In the genomic region with DNA sequence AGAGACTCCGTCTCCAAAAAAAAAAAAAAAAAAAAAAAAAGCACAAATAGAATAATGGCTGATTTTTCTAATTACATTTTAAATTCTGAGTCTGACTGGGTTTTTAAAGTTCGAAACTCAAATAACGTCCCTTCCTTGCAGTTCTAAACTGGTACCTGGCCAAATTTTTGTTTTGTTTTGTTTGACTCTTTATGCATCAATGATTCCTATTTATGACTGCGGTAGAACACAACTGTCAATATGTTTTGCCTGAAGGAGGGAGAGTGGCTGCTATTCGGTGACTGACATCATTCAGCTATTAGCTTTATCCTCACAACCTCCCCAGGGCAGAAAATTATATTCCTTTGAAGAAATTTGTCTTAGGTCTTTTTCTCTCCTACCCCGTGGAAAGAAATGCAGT, we compare ENCODE assay signal across 20 cellular contexts.
DNase-seq lines count a peak whose midpoint lies in the region.
"Had no signal": no experiment of that assay in that cellular context is flagged by ENCODE, and none has a peak within 500 bp of the region (broad histone marks: within the 10 kb centered on the region; RNA-seq: fewer than 3 reads in every experiment).

No MANE protein-coding gene starts in this region.

- H3K9me3 ChIP-seq in CD4-positive, alpha-beta memory T cell (ENCODE audit: control insufficient read depth in 1 of 2, low read length in 2 of 2): no peaks in the 10 kb centered on the region
- H3K9me3 ChIP-seq: A549; BLaER1 treated with 17β-estradiol and CSF1 and Interleukin-3, amounts not matched to agents 10 nM and 100 nM had no signal

- H3K4me1 Mint-ChIP-seq in CD4-positive, alpha-beta memory T cell: no peaks in the 10 kb centered on the region
- H3K4me1 Mint-ChIP-seq: activated naive CD4-positive, alpha-beta T cell treated with anti-CD3 and anti-CD28 coated beads, Interleukin-2, amount 10 ng/mL, durations not matched to agents 7 days and 5 days had no signal

- DNase-seq in NCI-H510A treated with DMSO at 0.1 percent for 48 hours (lab: John Stamatoyannopoulos, UW) (peak; percentile 87), NCI-H510A (lab: John Stamatoyannopoulos, UW) (no peak), NCI-H146 (lab: John Stamatoyannopoulos, UW) (peak; percentile 62), NCI-H69 (lab: John Stamatoyannopoulos, UW) (peak; percentile 84), activated gamma-delta T cell treated with Interleukin-2 at 50 U/mL for 16 hours (no peak), glomerular visceral epithelial cell (ENCODE audit: extremely low spot score) (no peak)
- no peak for DNase-seq in CD4-positive, alpha-beta memory T cell
- no peak for DNase-seq in activated CD8-positive, alpha-beta memory T cell treated with anti-CD3 and anti-CD28 coated beads, Interleukin-2, amount 50 U/mL, for 4 hours
- DNase-seq: activated CD8-positive, alpha-beta T cell treated with anti-CD3 and anti-CD28 coated beads, Interleukin-2, amount 10 ng/mL, durations not matched to agents 7 days and 5 days; activated naive CD4-positive, alpha-beta T cell treated with anti-CD3 and anti-CD28 coated beads, Interleukin-2, amount 10 ng/mL, durations not matched to agents 7 days and 5 days; activated T-cell treated with anti-CD3 and anti-CD28 coated beads, Interleukin-2, amount 50 U/mL, for 4 hours; aorta; central memory CD4-positive, alpha-beta T cell; Kasumi-1; left colon; midbrain; NCI-H187 treated with DMSO at 0.1 percent for 48 hours; T-helper 9 cell had no signal

- intact Hi-C loops in CD4-positive, alpha-beta memory T cell (cut with micrococcal nuclease): no loop called here

- no peak overlapping the region for H3K4me3 Mint-ChIP-seq in CD4-positive, alpha-beta memory T cell
- H3K4me3 Mint-ChIP-seq: activated CD8-positive, alpha-beta T cell treated with anti-CD3 and anti-CD28 coated beads, Interleukin-2, amount 10 ng/mL, durations not matched to agents 7 days and 5 days; activated naive CD4-positive, alpha-beta T cell treated with anti-CD3 and anti-CD28 coated beads, Interleukin-2, amount 10 ng/mL, durations not matched to agents 7 days and 5 days; activated T-cell treated with anti-CD3 and anti-CD28 coated beads, Interleukin-2, amount 50 U/mL, for 4 hours had no signal

- H3K36me3 ChIP-seq in CD4-positive, alpha-beta memory T cell (ENCODE audit: insufficient read depth, low read length): no peaks in the 10 kb centered on the region
- H3K36me3 ChIP-seq: BLaER1 treated with 17β-estradiol and CSF1 and Interleukin-3, amounts not matched to agents 10 nM and 100 nM had no signal

- H3K4me3 ChIP-seq in CD4-positive, alpha-beta memory T cell (ENCODE audit: low read length in 2 of 2): no peak overlapping the region
- H3K4me3 ChIP-seq: A549; BLaER1 treated with 17β-estradiol and CSF1 and Interleukin-3, amounts not matched to agents 10 nM and 100 nM had no signal

- no peak overlapping the region for H3K27ac ChIP-seq in CD4-positive, alpha-beta memory T cell (ENCODE audit: low read depth, low read length)
- H3K27ac ChIP-seq: A549; BLaER1 treated with 17β-estradiol and CSF1 and Interleukin-3, amounts not matched to agents 10 nM and 100 nM had no signal

- CTCF ChIA-PET in CD4-positive, alpha-beta memory T cell (lab: Charles Lee; ENCODE audit: partially characterized antibody): no interaction called here

- no peaks in the 10 kb centered on the region for H3K4me1 ChIP-seq in CD4-positive, alpha-beta memory T cell (ENCODE audit: insufficient read depth, low read length)
- H3K4me1 ChIP-seq: A549; BLaER1 treated with 17β-estradiol and CSF1 and Interleukin-3, amounts not matched to agents 10 nM and 100 nM had no signal

- POLR2A ChIA-PET in CD4-positive, alpha-beta memory T cell (lab: Charles Lee; ENCODE audit: partially characterized antibody): no interaction called here

- H3K9me3 Mint-ChIP-seq in CD4-positive, alpha-beta memory T cell: no peaks in the 10 kb centered on the region
- H3K9me3 Mint-ChIP-seq: activated naive CD4-positive, alpha-beta T cell treated with anti-CD3 and anti-CD28 coated beads, Interleukin-2, amount 10 ng/mL, durations not matched to agents 7 days and 5 days; activated T-cell treated with anti-CD3 and anti-CD28 coated beads, Interleukin-2, amount 50 U/mL, for 4 hours had no signal

- H3K27me3 Mint-ChIP-seq in CD4-positive, alpha-beta memory T cell: no peaks in the 10 kb centered on the region
- H3K27me3 Mint-ChIP-seq: activated naive CD4-positive, alpha-beta T cell treated with anti-CD3 and anti-CD28 coated beads, Interleukin-2, amount 10 ng/mL, durations not matched to agents 7 days and 5 days had no signal

- H3K27me3 ChIP-seq in CD4-positive, alpha-beta memory T cell (ENCODE audit: insufficient read depth, low read length): no peaks in the 10 kb centered on the region
- H3K27me3 ChIP-seq: BLaER1 treated with 17β-estradiol and CSF1 and Interleukin-3, amounts not matched to agents 10 nM and 100 nM had no signal

- no peaks in the 10 kb centered on the region for H3K36me3 Mint-ChIP-seq in CD4-positive, alpha-beta memory T cell
- H3K36me3 Mint-ChIP-seq: activated naive CD4-positive, alpha-beta T cell treated with anti-CD3 and anti-CD28 coated beads, Interleukin-2, amount 10 ng/mL, durations not matched to agents 7 days and 5 days had no signal

- H3K27ac Mint-ChIP-seq in CD4-positive, alpha-beta memory T cell: no peak overlapping the region
- H3K27ac Mint-ChIP-seq: activated CD8-positive, alpha-beta T cell treated with anti-CD3 and anti-CD28 coated beads, Interleukin-2, amount 10 ng/mL, durations not matched to agents 7 days and 5 days; activated naive CD4-positive, alpha-beta T cell treated with anti-CD3 and anti-CD28 coated beads, Interleukin-2, amount 10 ng/mL, durations not matched to agents 7 days and 5 days had no signal

Comparison
In these comparisons a context has a peak if more than half of its experiments do, and no peak if none do; other contexts are left out.
1. DNase-seq: peak in NCI-H510A treated with DMSO at 0.1 percent for 48 hours (single experiment), NCI-H146 (single experiment) and NCI-H69 (single experiment); none in NCI-H510A (single experiment), CD4-positive, alpha-beta memory T cell (0 of 5), activated CD8-positive, alpha-beta memory T cell treated with anti-CD3 and anti-CD28 coated beads, Interleukin-2, amount 50 U/mL, for 4 hours (single experiment), activated gamma-delta T cell treated with Interleukin-2 at 50 U/mL for 16 hours (single experiment) and glomerular visceral epithelial cell (single experiment).